ENCODE assay signal across 22 cellular contexts in the genomic region with DNA sequence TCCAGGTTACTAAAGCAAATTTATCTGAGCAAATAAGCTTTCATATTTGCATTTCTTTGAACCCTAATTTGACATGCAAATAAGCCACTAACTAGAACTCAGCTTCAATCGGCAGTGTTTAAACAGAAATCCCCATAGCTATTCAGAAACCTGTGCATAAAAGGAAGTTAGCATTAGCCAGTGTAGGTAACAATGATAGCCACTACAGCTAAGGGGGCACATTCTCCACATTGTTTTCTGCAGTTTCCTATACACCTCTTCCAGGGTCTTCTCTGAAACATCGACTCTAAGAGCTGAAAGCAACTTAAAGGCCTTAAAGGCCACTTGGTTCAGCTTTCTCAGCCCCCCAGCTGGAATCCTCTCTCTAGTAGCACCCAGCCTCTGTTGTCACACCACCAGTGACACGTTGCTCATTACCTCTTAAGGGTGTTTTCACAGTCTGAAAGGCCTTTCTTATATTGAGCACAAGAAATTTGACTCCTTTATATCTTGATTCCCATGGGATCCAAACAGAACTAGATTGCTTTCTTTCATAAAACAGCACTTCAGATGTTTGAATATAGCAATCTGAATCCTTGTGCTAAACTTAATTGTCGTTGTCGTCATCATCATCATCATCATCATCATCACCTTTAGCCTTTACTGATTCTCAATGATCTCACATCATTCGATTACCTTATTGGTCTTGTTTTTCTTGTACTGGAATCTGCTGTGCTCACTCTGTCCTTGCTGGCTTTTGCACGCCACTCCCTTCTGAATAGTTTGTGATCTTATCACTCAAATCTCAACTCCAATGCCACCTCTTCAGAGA.
"Had no signal": no experiment of that assay in that cellular context is flagged by ENCODE, and none has a peak within 500 bp of the region (broad histone marks: within the 10 kb centered on the region; RNA-seq: fewer than 3 reads in every experiment).

No MANE protein-coding gene starts in this region.

- H3K27me3 ChIP-seq: breast epithelium, colonic mucosa, vagina had no signal

- H3K27ac ChIP-seq: breast epithelium, colonic mucosa, dorsolateral prefrontal cortex, thoracic aorta, vagina had no signal

- DNase-seq: activated CD4-positive, alpha-beta memory T cell treated with anti-CD3 and anti-CD28 coated beads for 36 hours; activated CD4-positive, alpha-beta T cell treated with anti-CD3 and anti-CD28 coated beads for 4 hours; activated CD4-positive, CD25-positive, alpha-beta regulatory T cell; activated effector memory CD4-positive, alpha-beta T cell treated with Interleukin-2 at 50 U/mL for 16 hours; activated naive CD4-positive, alpha-beta T cell treated with anti-CD3 and anti-CD28 coated beads for 36 hours; activated naive CD8-positive, alpha-beta T cell treated with anti-CD3 and anti-CD28 coated beads, Interleukin-2, amount 10 ng/mL, durations not matched to agents 7 days and 5 days; activated T-cell treated with anti-CD3 and anti-CD28 coated beads, Interleukin-2, amount 50 U/mL, for 72 hours; amniotic stem cell; colonic mucosa; dorsolateral prefrontal cortex; effector memory CD8-positive, alpha-beta T cell; foreskin melanocyte; left ventricle myocardium superior; mammary epithelial cell; midbrain; natural killer cell; retina; stimulated activated CD4-positive, alpha-beta T cell treated with anti-CD3 and anti-CD28 coated beads, Interleukin-4, amount 100 ng/mL, for 1 hour; stimulated activated naive CD4-positive, alpha-beta T cell had no signal

- H3K4me1 ChIP-seq: breast epithelium, colonic mucosa, vagina had no signal

- H3K4me3 ChIP-seq: breast epithelium, colonic mucosa, dorsolateral prefrontal cortex, thoracic aorta, vagina had no signal

- H3K36me3 ChIP-seq: breast epithelium, colonic mucosa, thoracic aorta, vagina had no signal
